In genomic region chr18:44679912-44680270, GRCh38 we compare ENCODE assay signal across 9 cellular contexts. TPM values are rescaled to one million over a fixed set of nuclear protein-coding genes. Genes with fewer than 3 reads are reported as not detected.
A peak's percentile ranks its signal among the peaks of the same experiment; 100 is the strongest.
DNase-seq lines count a peak whose midpoint lies in the region; ATAC-seq and TF ChIP-seq lines count a peak whose summit lies in the region.
"Had no signal": no experiment of that assay in that cellular context is flagged by ENCODE, and none has a peak within 500 bp of the region (broad histone marks: within the 10 kb centered on the region; RNA-seq: fewer than 3 reads in every experiment).

No MANE protein-coding gene starts in this region.

- no peak for ATAC-seq in SK-N-SH treated with all-trans-retinoic acid at 6 μM for 48 hours
- peak; percentile 15 to 27 for ATAC-seq in stimulated activated naive B cell treated with anti-CD40 and anti-IgM and Interleukin-4, amounts not matched to agents 10 μg/mL and 1 μg/mL and 100 μg/mL, for 72 hours (replicated peaks)

- H3K9me3 Mint-ChIP-seq in T-helper 2 cell treated with Interferon-gamma antibody and Interleukin-4, amounts not matched to agents 5 μg/mL and 100 μg/mL, for 36 hours: no peaks in the 10 kb centered on the region
- H3K9me3 Mint-ChIP-seq in stimulated activated naive B cell treated with anti-CD40 and anti-IgM and Interleukin-4, amounts not matched to agents 10 μg/mL and 1 μg/mL and 100 μg/mL, for 72 hours: no peaks in the 10 kb centered on the region
- H3K9me3 Mint-ChIP-seq: brain had no signal

- no peaks in the 10 kb centered on the region for H3K4me1 Mint-ChIP-seq in T-helper 2 cell treated with Interferon-gamma antibody and Interleukin-4, amounts not matched to agents 5 μg/mL and 100 μg/mL, for 36 hours (ENCODE audit: low read depth)
- peaks cover 19% of the 10 kb centered on the region in 2 donors for H3K4me1 Mint-ChIP-seq in stimulated activated naive B cell treated with anti-CD40 and anti-IgM and Interleukin-4, amounts not matched to agents 10 μg/mL and 1 μg/mL and 100 μg/mL, for 72 hours

- no peak for TF ChIP-seq RAD21 in SK-N-SH (IDR thresholded peaks at IDR 0.05; ENCODE audit: low read length)

- DNase-seq in SK-N-SH: peak; percentile 82
- peak; percentile 58 for DNase-seq in LHCN-M2 (ENCODE audit: low read depth)
- DNase-seq in T-helper 2 cell treated with Interferon-gamma antibody and Interleukin-4, amounts not matched to agents 5 μg/mL and 100 μg/mL, for 36 hours (ENCODE audit: low spot score): peak; percentile 41
- peak; percentile 67 for DNase-seq in ecto neural progenitor cell (ENCODE audit: low spot score)
- peak; percentile 45 to 50 for DNase-seq in lung microvascular endothelial cell (ENCODE audit: low read depth in 2 of 2)
- peak; percentile 38 for DNase-seq in stimulated activated naive B cell treated with anti-CD40 and anti-IgM and Interleukin-4, amounts not matched to agents 10 μg/mL and 1 μg/mL and 100 μg/mL, for 72 hours
- DNase-seq in HPDE6-E6E7 (ENCODE audit: extremely low spot score): no peak

- peaks cover 32% of the 10 kb centered on the region for H3K79me2 ChIP-seq in SK-N-SH (ENCODE audit: insufficient read depth)

- H2AFZ ChIP-seq in SK-N-SH (ENCODE audit: low read depth): no peak overlapping the region

- peaks cover 17% of the 10 kb centered on the region for H3K27me3 Mint-ChIP-seq in T-helper 2 cell treated with Interferon-gamma antibody and Interleukin-4, amounts not matched to agents 5 μg/mL and 100 μg/mL, for 36 hours (ENCODE audit: low read depth)
- H3K27me3 Mint-ChIP-seq in stimulated activated naive B cell treated with anti-CD40 and anti-IgM and Interleukin-4, amounts not matched to agents 10 μg/mL and 1 μg/mL and 100 μg/mL, for 72 hours: no peaks in the 10 kb centered on the region

- H3K27ac ChIP-seq in SK-N-SH (ENCODE audit: low read depth in 2 of 2, low read length in 1 of 2): peak overlapping the region; percentile 70 to 94; a peak in 3 of 4 replicates

- H3K4me3 Mint-ChIP-seq in T-helper 2 cell treated with Interferon-gamma antibody and Interleukin-4, amounts not matched to agents 5 μg/mL and 100 μg/mL, for 36 hours: peak overlapping the region; percentile 78
- H3K4me3 Mint-ChIP-seq in stimulated activated naive B cell treated with anti-CD40 and anti-IgM and Interleukin-4, amounts not matched to agents 10 μg/mL and 1 μg/mL and 100 μg/mL, for 72 hours: no peak overlapping the region

- POLR2A ChIA-PET in SK-N-SH (lab: Yijun Ruan, JAX): no interaction called here

- peak overlapping the region in 1 of 2 experiments; percentile 86; a peak in 3 of 4 replicates for H3K4me3 ChIP-seq in SK-N-SH (ENCODE audit: low read depth in 2 of 2, low read length in 1 of 2)

- H3K36me3 ChIP-seq in SK-N-SH (replicated peaks in 1 of 2; ENCODE audit: control insufficient read depth in 1 of 2, insufficient read depth in 2 of 2, low read length in 1 of 2): no peaks in the 10 kb centered on the region

- no peak for TF ChIP-seq EP300 in SK-N-SH (IDR thresholded peaks at IDR 0.05; ENCODE audit: borderline replicate concordance in 1 of 2, low read depth in 1 of 2, low read length in 1 of 2)

- H3K4me2 ChIP-seq in SK-N-SH: peak overlapping the region; percentile 93; the same call in 1 of the 2 replicates

- H4K20me1 ChIP-seq in SK-N-SH (ENCODE audit: insufficient read depth): no peaks in the 10 kb centered on the region

- no peaks in the 10 kb centered on the region for H3K9me2 ChIP-seq in SK-N-SH

- peaks cover 22 to 26% of the 10 kb centered on the region in 2 experiments for H3K4me1 ChIP-seq in SK-N-SH (ENCODE audit: control insufficient read depth in 1 of 2, insufficient read depth in 2 of 2, low read depth in 1 of 2, low read length in 1 of 2)

- peak overlapping the region; percentile 93; the same call in 1 of the 2 replicates for H3K9ac ChIP-seq in SK-N-SH

- H3K27ac Mint-ChIP-seq in T-helper 2 cell treated with Interferon-gamma antibody and Interleukin-4, amounts not matched to agents 5 μg/mL and 100 μg/mL, for 36 hours: peak overlapping the region; percentile 72
- peak overlapping the region; percentile 94 for H3K27ac Mint-ChIP-seq in stimulated activated naive B cell treated with anti-CD40 and anti-IgM and Interleukin-4, amounts not matched to agents 10 μg/mL and 1 μg/mL and 100 μg/mL, for 72 hours

- no peaks in the 10 kb centered on the region for H3K9me3 ChIP-seq in SK-N-SH

- H3K36me3 Mint-ChIP-seq in T-helper 2 cell treated with Interferon-gamma antibody and Interleukin-4, amounts not matched to agents 5 μg/mL and 100 μg/mL, for 36 hours (ENCODE audit: low read depth): no peaks in the 10 kb centered on the region
- H3K36me3 Mint-ChIP-seq in stimulated activated naive B cell treated with anti-CD40 and anti-IgM and Interleukin-4, amounts not matched to agents 10 μg/mL and 1 μg/mL and 100 μg/mL, for 72 hours: peaks cover 11 to 17% of the 10 kb centered on the region in 2 donors
- H3K36me3 Mint-ChIP-seq: brain had no signal

- TF ChIP-seq CTCF in SK-N-SH (IDR thresholded peaks at IDR 0.05): no peak

- H3F3A ChIP-seq in SK-N-SH (replicated peaks; ENCODE audit: insufficient read depth): peaks cover 7% of the 10 kb centered on the region

- CTCF ChIA-PET in SK-N-SH (lab: Yijun Ruan, JAX): interaction anchor here (0.6 to 1.5 kb wide), 2 partner anchors 258 to 704 kb away, joined by 3 read pairs; no protein-coding TSS in a partner anchor

- no peaks in the 10 kb centered on the region for H3K27me3 ChIP-seq in SK-N-SH (ENCODE audit: insufficient read depth)

- WGBS in SK-N-SH (ENCODE audit: low lambda C conversion rate): 0% methylated on average over 9 of the region's 41 CpGs

TF ChIP-seq in SK-N-SH, 30 proteins besides CTCF, POLR2A, EP300 and RAD21 (continues in another document):
- TF ChIP-seq MEF2A (IDR thresholded peaks at IDR 0.05; ENCODE audit: borderline replicate concordance, low read depth): no peak
- peak; percentile 67 for TF ChIP-seq YY1 (IDR thresholded peaks at IDR 0.05; ENCODE audit: low read depth)
- TF ChIP-seq POLR2AphosphoS5 (IDR thresholded peaks at IDR 0.05; ENCODE audit: low read depth, low read length): no peak
- TF ChIP-seq TCF12 (IDR thresholded peaks at IDR 0.05): no peak
- TF ChIP-seq IRF3 (IDR thresholded peaks at IDR 0.05; ENCODE audit: low read depth, low read length): no peak
- no peak for TF ChIP-seq USF1 (IDR thresholded peaks at IDR 0.05; ENCODE audit: borderline replicate concordance, low read depth)
- TF ChIP-seq MAX (IDR thresholded peaks at IDR 0.05; ENCODE audit: low read depth): peak; percentile 42
- TF ChIP-seq RCOR1 (IDR thresholded peaks at IDR 0.05; ENCODE audit: low read length): no peak

TF ChIP-seq in SK-N-SH treated with all-trans-retinoic acid at 6 μM for 48 hours, 23 proteins besides CTCF, POLR2A, EP300 and RAD21:
- TF ChIP-seq ZC3H10 (CRISPR knock-in tag; IDR thresholded peaks at IDR 0.05) (no peak), TOX (CRISPR knock-in tag; IDR thresholded peaks at IDR 0.05; ENCODE audit: borderline replicate concordance) (no peak)

RNA-seq across cellular contexts. Expression of gene SETBP1, which starts 0.8 kb away (rescaled TPM):
- 3.0 and 3.1 TPM in 2 replicates for polyA plus RNA-seq in SK-N-SH (2012; rRNA removed)
- 2.8 and 3.0 TPM in 2 replicates for polyA plus RNA-seq in SK-N-SH (2012; cell fraction: cytosol; rRNA removed)
- polyA plus RNA-seq in SK-N-SH (2012; cell fraction: nucleus; rRNA removed): 2.8 and 4.3 TPM in 2 replicates
- total RNA-seq in LHCN-M2 (2014; rRNA removed) (0.77 and 1.6 TPM in 2 replicates), lung microvascular endothelial cell (1.1 and 1.6 TPM in 2 replicates)
- polyA plus RNA-seq in LHCN-M2 (2012): 0.32 TPM
